Comparison of ENCODE assay signal across 8 cellular contexts in genomic region chr7:14691597-14692203, GRCh38.
DNase-seq lines count a peak whose midpoint lies in the region; ATAC-seq and TF ChIP-seq lines count a peak whose summit lies in the region.

No MANE protein-coding gene starts in this region.

- no peak overlapping the region for H3K4me2 ChIP-seq in smooth muscle cell

- ATAC-seq in HG03342 (IDR thresholded peaks at IDR 0.05; ENCODE audit: unreplicated experiment): peak; percentile 55
- ATAC-seq in right cardiac atrium: no peak

- CTCF ChIA-PET in RWPE1 (lab: Yijun Ruan, JAX): interaction anchor here (0.6 to 1.6 kb wide), 18 partner anchors 8 to 1601 kb away, joined by 3 to 17 read pairs (median 3); no protein-coding TSS in a partner anchor

- H3K27ac ChIP-seq in RWPE1: no peak overlapping the region
- no peak overlapping the region for H3K27ac ChIP-seq in right cardiac atrium (ENCODE audit: low read length)
- no peak overlapping the region for H3K27ac ChIP-seq in smooth muscle cell (ENCODE audit: low read depth)

- no peaks in the 10 kb centered on the region for H3F3A ChIP-seq in smooth muscle cell (ENCODE audit: low read depth)

- DNase-seq in SHP77 (lab: John Stamatoyannopoulos, UW): peak; percentile 17 to 48
- no peak for DNase-seq in SHP77 treated with DMSO at 0.1 percent for 48 hours (lab: John Stamatoyannopoulos, UW)
- DNase-seq in RWPE1 (ENCODE audit: low spot score): peak; percentile 5
- DNase-seq in adipocyte (ENCODE audit: low read depth): peak; percentile 73
- peak; percentile 38 to 76 (median 63) for DNase-seq in right cardiac atrium
- peak; percentile 1 for DNase-seq in smooth muscle cell (lab: John Stamatoyannopoulos, UW; ENCODE audit: unreplicated experiment)
- DNase-seq in NCI-H526 treated with DMSO at 0.1 percent for 48 hours (lab: John Stamatoyannopoulos, UW): no peak

- H3K4me3 ChIP-seq in adipocyte (ENCODE audit: low read length) (no peak overlapping the region), right cardiac atrium (ENCODE audit: low read length) (no peak overlapping the region), smooth muscle cell (no peak overlapping the region)

- TF ChIP-seq CTCF in RWPE1 (conservative IDR thresholded peaks at IDR 0.05; ENCODE audit: low read depth): peak; percentile 91
- peak; percentile 98 for TF ChIP-seq CTCF in smooth muscle cell (IDR thresholded peaks at IDR 0.05; ENCODE audit: borderline replicate concordance, insufficient read depth, poor library complexity, severe bottlenecking)

- no peak overlapping the region for H2AFZ ChIP-seq in smooth muscle cell (ENCODE audit: low read depth)

- peaks cover 11% of the 10 kb centered on the region for H3K4me1 ChIP-seq in adipocyte (ENCODE audit: control insufficient read depth, insufficient read depth, low read length)
- H3K4me1 ChIP-seq in right cardiac atrium (ENCODE audit: control insufficient read depth, insufficient read depth, low read length): no peaks in the 10 kb centered on the region
- H3K4me1 ChIP-seq in smooth muscle cell (ENCODE audit: low read depth): no peaks in the 10 kb centered on the region

- H3K27me3 ChIP-seq in adipocyte (replicated peaks; ENCODE audit: control insufficient read depth, insufficient read depth, low read length) (no peaks in the 10 kb centered on the region), right cardiac atrium (ENCODE audit: control insufficient read depth, insufficient read depth) (no peaks in the 10 kb centered on the region), smooth muscle cell (ENCODE audit: low read depth) (no peaks in the 10 kb centered on the region)

- H3K9me3 ChIP-seq in adipocyte (ENCODE audit: control insufficient read depth, low read length): no peaks in the 10 kb centered on the region
- no peaks in the 10 kb centered on the region for H3K9me3 ChIP-seq in right cardiac atrium (ENCODE audit: control insufficient read depth, low read length)
- no peaks in the 10 kb centered on the region for H3K9me3 ChIP-seq in smooth muscle cell (replicated peaks; ENCODE audit: low read depth)

- under 1% methylated on average over 3 of the region's 3 CpGs for WGBS in right cardiac atrium
- WGBS in smooth muscle cell (ENCODE audit: low lambda C conversion rate): 5% methylated on average over 3 of the region's 3 CpGs

- no peaks in the 10 kb centered on the region for H4K20me1 ChIP-seq in smooth muscle cell (ENCODE audit: low read depth)

- H3K79me2 ChIP-seq in smooth muscle cell (ENCODE audit: low read depth): no peaks in the 10 kb centered on the region

- H3K36me3 ChIP-seq in adipocyte (ENCODE audit: control insufficient read depth, insufficient read depth, low read length, severe bottlenecking) (no peaks in the 10 kb centered on the region), smooth muscle cell (ENCODE audit: low read depth) (no peaks in the 10 kb centered on the region)

- POLR2A ChIA-PET in RWPE1 (lab: Yijun Ruan, JAX; ENCODE audit: low non-redundant PET): no interaction called here

- H3K9ac ChIP-seq in adipocyte (ENCODE audit: low read length): no peak overlapping the region
- H3K9ac ChIP-seq in smooth muscle cell (ENCODE audit: low read depth): no peak overlapping the region

- intact Hi-C loops in right cardiac atrium (cut with DNase I): loop anchor here in 3 of 4 donors (5.0 kb wide), 2 partner anchors 1409 to 1414 kb away; no protein-coding TSS in a partner anchor

Comparison
In these comparisons a context has a peak if more than half of its experiments do, and no peak if none do; other contexts are left out.
1. DNase-seq: peak in SHP77 (2 of 2), RWPE1 (single experiment), adipocyte (single experiment), right cardiac atrium (3 of 3) and smooth muscle cell (single experiment); none in SHP77 treated with DMSO at 0.1 percent for 48 hours (single experiment) and NCI-H526 treated with DMSO at 0.1 percent for 48 hours (single experiment).